In genomic region chr7:101352920-101353308, GRCh38 we compare ENCODE assay signal across 22 cellular contexts. TPM values are rescaled to one million over a fixed set of nuclear protein-coding genes. Genes with fewer than 3 reads are reported as not detected.
"Had no signal": no experiment of that assay in that cellular context is flagged by ENCODE, and none has a peak within 500 bp of the region (broad histone marks: within the 10 kb centered on the region; RNA-seq: fewer than 3 reads in every experiment).

No MANE protein-coding gene starts in this region.

- H3K4me1 Mint-ChIP-seq: activated B cell treated with CpG ODN at 0.5 μM for 24 hours had no signal

- H3K4me1 ChIP-seq: esophagus muscularis mucosa, foreskin keratinocyte, heart left ventricle, left lung, vagina had no signal

- H3K9me3 Mint-ChIP-seq: activated B cell treated with CpG ODN at 0.5 μM for 24 hours; activated naive CD4-positive, alpha-beta T cell treated with anti-CD3 and anti-CD28 coated beads for 36 hours; natural killer cell treated with Interleukin-12 subunit alpha and Interleukin-12 subunit beta and Interleukin-15 and Interleukin-18, amount 100 ng/mL, for 72 hours had no signal

- H3K27ac ChIP-seq: brain microvascular endothelial cell, esophagus muscularis mucosa, foreskin keratinocyte, heart left ventricle, left lung, lower lobe of right lung, skin epidermis, thoracic aorta, vagina had no signal

- H3K9me3 ChIP-seq: esophagus muscularis mucosa, heart left ventricle, left lung, lower lobe of right lung, thoracic aorta, vagina had no signal

- ATAC-seq: foreskin keratinocyte; heart left ventricle; natural killer cell treated with Interleukin-12 subunit alpha and Interleukin-12 subunit beta and Interleukin-15 and Interleukin-18, amount 100 ng/mL, for 72 hours; sciatic nerve had no signal

- H3K36me3 ChIP-seq: brain microvascular endothelial cell, esophagus muscularis mucosa, heart left ventricle, left lung, lower lobe of right lung, thoracic aorta, vagina had no signal

- DNase-seq: activated B cell treated with CpG ODN at 0.5 μM for 24 hours; amniotic stem cell; brain microvascular endothelial cell; dermis blood vessel endothelial cell; effector CD4-positive, alpha-beta T cell; foreskin keratinocyte; heart left ventricle; left lung; lower lobe of right lung; stimulated activated CD4-positive, alpha-beta T cell treated with anti-CD3 and anti-CD28 coated beads, Interleukin-12 subunit alpha, Interleukin-12 subunit beta, amount 100 ng/mL, for 4 hours; stimulated activated CD4-positive, alpha-beta T cell treated with anti-CD3 and anti-CD28 coated beads, Interleukin-4, amount 100 ng/mL, for 1 hour had no signal

- H3K27me3 ChIP-seq: brain microvascular endothelial cell, foreskin keratinocyte, vagina had no signal

- H3K4me3 Mint-ChIP-seq: activated B cell treated with CpG ODN at 0.5 μM for 24 hours; activated naive CD4-positive, alpha-beta T cell treated with anti-CD3 and anti-CD28 coated beads for 36 hours; natural killer cell treated with Interleukin-12 subunit alpha and Interleukin-12 subunit beta and Interleukin-15 and Interleukin-18, amount 100 ng/mL, for 72 hours; type B pancreatic cell had no signal

- H3K36me3 Mint-ChIP-seq: natural killer cell treated with Interleukin-12 subunit alpha and Interleukin-12 subunit beta and Interleukin-15 and Interleukin-18, amount 100 ng/mL, for 72 hours had no signal

- H3K4me3 ChIP-seq: esophagus muscularis mucosa, heart left ventricle, left lung, lower lobe of right lung, skin epidermis, thoracic aorta, vagina had no signal

- H3K27ac Mint-ChIP-seq: activated B cell treated with CpG ODN at 0.5 μM for 24 hours; activated naive CD4-positive, alpha-beta T cell treated with anti-CD3 and anti-CD28 coated beads for 36 hours; natural killer cell treated with Interleukin-12 subunit alpha and Interleukin-12 subunit beta and Interleukin-15 and Interleukin-18, amount 100 ng/mL, for 72 hours had no signal

- H3K27me3 Mint-ChIP-seq: type B pancreatic cell had no signal

RNA-seq across cellular contexts. Expression of gene COL26A1, which starts 9.8 kb away (rescaled TPM):
- total RNA-seq: activated B cell treated with CpG ODN at 0.5 μM for 24 hours; activated naive CD4-positive, alpha-beta T cell treated with anti-CD3 and anti-CD28 coated beads for 36 hours; cardiac septum; dermis blood vessel endothelial cell; esophagus muscularis mucosa; foreskin keratinocyte; natural killer cell treated with Interleukin-12 subunit alpha and Interleukin-12 subunit beta and Interleukin-15 and Interleukin-18, amount 100 ng/mL, for 72 hours; osteoblast; posterior vena cava; vagina had no signal
- polyA plus RNA-seq: foreskin keratinocyte, heart left ventricle had no signal
